1 cellular context compared by ENCODE assay signal in the genomic region with DNA sequence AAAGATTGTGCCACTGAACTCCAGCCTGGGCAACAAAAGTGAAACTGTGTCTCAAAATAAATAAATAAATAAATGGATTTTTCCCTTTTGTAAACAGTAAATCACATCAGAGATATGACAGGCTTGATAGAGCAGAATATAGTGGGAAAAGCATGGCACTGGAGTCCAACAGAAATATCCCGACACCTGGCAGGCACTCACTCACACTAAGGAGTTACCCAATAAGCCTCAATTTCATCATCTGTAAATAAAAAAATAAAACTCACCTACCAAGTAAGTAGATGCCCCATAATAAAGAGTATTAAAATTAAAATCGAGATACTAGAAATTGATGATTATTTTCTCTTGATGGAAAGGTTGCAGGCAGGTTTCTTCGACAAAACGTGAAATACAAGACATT.
TF ChIP-seq lines count a peak whose summit lies in the region.

No MANE protein-coding gene starts in this region.

TF ChIP-seq in HCT116, 20 proteins besides CTCF, POLR2A, EP300 and RAD21 (continued from another document):
- TF ChIP-seq, protein P1, sequence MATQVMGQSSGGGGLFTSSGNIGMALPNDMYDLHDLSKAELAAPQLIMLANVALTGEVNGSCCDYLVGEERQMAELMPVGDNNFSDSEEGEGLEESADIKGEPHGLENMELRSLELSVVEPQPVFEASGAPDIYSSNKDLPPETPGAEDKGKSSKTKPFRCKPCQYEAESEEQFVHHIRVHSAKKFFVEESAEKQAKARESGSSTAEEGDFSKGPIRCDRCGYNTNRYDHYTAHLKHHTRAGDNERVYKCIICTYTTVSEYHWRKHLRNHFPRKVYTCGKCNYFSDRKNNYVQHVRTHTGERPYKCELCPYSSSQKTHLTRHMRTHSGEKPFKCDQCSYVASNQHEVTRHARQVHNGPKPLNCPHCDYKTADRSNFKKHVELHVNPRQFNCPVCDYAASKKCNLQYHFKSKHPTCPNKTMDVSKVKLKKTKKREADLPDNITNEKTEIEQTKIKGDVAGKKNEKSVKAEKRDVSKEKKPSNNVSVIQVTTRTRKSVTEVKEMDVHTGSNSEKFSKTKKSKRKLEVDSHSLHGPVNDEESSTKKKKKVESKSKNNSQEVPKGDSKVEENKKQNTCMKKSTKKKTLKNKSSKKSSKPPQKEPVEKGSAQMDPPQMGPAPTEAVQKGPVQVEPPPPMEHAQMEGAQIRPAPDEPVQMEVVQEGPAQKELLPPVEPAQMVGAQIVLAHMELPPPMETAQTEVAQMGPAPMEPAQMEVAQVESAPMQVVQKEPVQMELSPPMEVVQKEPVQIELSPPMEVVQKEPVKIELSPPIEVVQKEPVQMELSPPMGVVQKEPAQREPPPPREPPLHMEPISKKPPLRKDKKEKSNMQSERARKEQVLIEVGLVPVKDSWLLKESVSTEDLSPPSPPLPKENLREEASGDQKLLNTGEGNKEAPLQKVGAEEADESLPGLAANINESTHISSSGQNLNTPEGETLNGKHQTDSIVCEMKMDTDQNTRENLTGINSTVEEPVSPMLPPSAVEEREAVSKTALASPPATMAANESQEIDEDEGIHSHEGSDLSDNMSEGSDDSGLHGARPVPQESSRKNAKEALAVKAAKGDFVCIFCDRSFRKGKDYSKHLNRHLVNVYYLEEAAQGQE (IDR thresholded peaks at IDR 0.05; ENCODE audit: low read depth) = no peak
- TF ChIP-seq CBX3 (IDR thresholded peaks at IDR 0.05; ENCODE audit: low read depth) (no peak), ZNF274 (IDR thresholded peaks at IDR 0.05; ENCODE audit: low read depth, low read length) (no peak), TCF7L2 (IDR thresholded peaks at IDR 0.05; ENCODE audit: borderline replicate concordance, extremely low read depth, insufficient read depth, insufficient read length) (no peak), EZH2phosphoT487 (IDR thresholded peaks at IDR 0.05; ENCODE audit: borderline replicate concordance) (no peak), FOSL1 (IDR thresholded peaks at IDR 0.05; ENCODE audit: low read depth) (no peak), POLR2AphosphoS5 (IDR thresholded peaks at IDR 0.05; ENCODE audit: low read depth, low read length) (no peak), SP1 (IDR thresholded peaks at IDR 0.05; ENCODE audit: low read depth) (no peak), SRF (IDR thresholded peaks at IDR 0.05; ENCODE audit: low read depth) (no peak), SIN3A (IDR thresholded peaks at IDR 0.05; ENCODE audit: low read depth) (no peak), YY1 (IDR thresholded peaks at IDR 0.05; ENCODE audit: extremely low read depth, insufficient replicate concordance, low read depth, low read length) (no peak), CEBPB (IDR thresholded peaks at IDR 0.05; ENCODE audit: low read depth) (no peak), ZFX (IDR thresholded peaks at IDR 0.05) (no peak), EZH2 (IDR thresholded peaks at IDR 0.05) (no peak), JUND (IDR thresholded peaks at IDR 0.05) (no peak)
- TF ChIP-seq, protein P2, sequence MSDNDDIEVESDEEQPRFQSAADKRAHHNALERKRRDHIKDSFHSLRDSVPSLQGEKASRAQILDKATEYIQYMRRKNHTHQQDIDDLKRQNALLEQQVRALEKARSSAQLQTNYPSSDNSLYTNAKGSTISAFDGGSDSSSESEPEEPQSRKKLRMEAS (IDR thresholded peaks at IDR 0.05) = no peak
